In genomic region chr14:41423503-41423902, GRCh38 we compare ENCODE assay signal across 17 cellular contexts.
"Had no signal": no experiment of that assay in that cellular context is flagged by ENCODE, and none has a peak within 500 bp of the region (broad histone marks: within the 10 kb centered on the region; RNA-seq: fewer than 3 reads in every experiment).

No MANE protein-coding gene starts in this region.

- H3K9ac ChIP-seq: SK-N-SH had no signal

- H3K4me2 ChIP-seq: SK-N-SH had no signal

- H3K27ac ChIP-seq: RWPE1 had no signal

- H3K9me3 ChIP-seq: SK-N-SH had no signal

- DNase-seq: KBM-7, MV-4-11, NCI-H1048, NCI-H1105, NCI-H1417, NCI-H1436 treated with DMSO at 0.1 percent for 48 hours, NCI-H1694, NCI-H187 treated with DMSO at 0.1 percent for 48 hours, NCI-H2029 treated with DMSO at 0.1 percent for 48 hours, NCI-H2171 treated with DMSO at 0.1 percent for 48 hours, NCI-H510A, NCI-H524 treated with DMSO at 0.1 percent for 48 hours, NCI-H69, NCI-H774, SHP77, SK-N-SH had no signal
